4 cellular contexts compared by ENCODE assay signal in the genomic region with DNA sequence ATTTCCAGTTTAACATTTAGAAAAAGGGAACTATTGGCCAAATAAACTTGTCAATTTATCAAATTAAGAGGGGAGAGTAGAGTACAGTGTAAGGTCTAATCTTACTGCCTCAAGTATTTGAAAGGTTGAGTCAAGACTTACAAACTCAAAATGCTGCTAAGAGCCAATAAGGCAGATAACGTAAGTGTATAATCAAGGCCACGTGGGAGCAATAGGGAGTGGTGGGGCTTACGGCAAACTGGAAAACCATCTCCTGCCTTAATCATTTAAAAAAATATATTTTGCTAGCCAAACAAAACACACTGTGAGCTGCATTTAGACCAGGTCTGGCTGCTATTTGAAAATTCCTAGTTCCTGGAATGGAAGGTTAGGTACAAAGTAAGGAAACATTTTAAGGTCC.
"Had no signal": no experiment of that assay in that cellular context is flagged by ENCODE, and none has a peak within 500 bp of the region (broad histone marks: within the 10 kb centered on the region; RNA-seq: fewer than 3 reads in every experiment).

No MANE protein-coding gene starts in this region.

- ATAC-seq: GM23338 had no signal

- H3K9me3 Mint-ChIP-seq: GM23338, H9 had no signal

- H3K4me3 Mint-ChIP-seq: GM23338, H9 had no signal

- H3K4me3 ChIP-seq: GM23338 had no signal

- H3K27ac Mint-ChIP-seq: GM23338, H9 had no signal

- H3K4me2 ChIP-seq: GM23338 had no signal

- DNase-seq: H9, HCEC 1CT, IMR-90 had no signal

- H2AFZ ChIP-seq: GM23338 had no signal
